Comparison of ENCODE assay signal across 8 cellular contexts in genomic region chr1:18907021-18907913, GRCh38. TPM values are rescaled to one million over a fixed set of nuclear protein-coding genes. Genes with fewer than 3 reads are reported as not detected.
A peak's percentile ranks its signal among the peaks of the same experiment; 100 is the strongest.
DNase-seq lines count a peak whose midpoint lies in the region; ATAC-seq, FAIRE-seq and TF ChIP-seq lines count a peak whose summit lies in the region.

No MANE protein-coding gene starts in this region.

- no peaks in the 10 kb centered on the region for H3K27me3 Mint-ChIP-seq in CD14-positive monocyte (ENCODE audit: low read depth in 3 of 3)
- peaks cover 1% of the 10 kb centered on the region for H3K27me3 Mint-ChIP-seq in HFFc6 (ENCODE audit: insufficient read depth)
- H3K27me3 Mint-ChIP-seq in activated T-helper 2 cell treated with anti-CD3 and anti-CD28 coated beads, Interferon-gamma antibody, Interleukin-2, Interleukin-4, amounts not matched to agents 10 μg/mL and 5 μg/mL and 100 μg/mL, durations not matched to agents 14 hours and 24 hours and 36 hours (ENCODE audit: low read depth) = no peaks in the 10 kb centered on the region
- H3K27me3 Mint-ChIP-seq in type B pancreatic cell = no peaks in the 10 kb centered on the region

- intact Hi-C loops in CD14-positive monocyte (cut with micrococcal nuclease) = loop anchor here (2.0 to 10.0 kb wide), 4 partner anchors 44 to 298 kb away; partner anchors contain the start of gene IFFO2 (in 1 of the 2)
- intact Hi-C loops in activated T-helper 2 cell treated with anti-CD3 and anti-CD28 coated beads, Interferon-gamma antibody, Interleukin-2, Interleukin-4, amounts not matched to agents 10 μg/mL and 5 μg/mL and 100 μg/mL, durations not matched to agents 14 hours and 24 hours and 36 hours (cut with micrococcal nuclease) = loop anchor here (2.0 to 5.0 kb wide), 4 partner anchors 45 to 334 kb away; no protein-coding TSS in a partner anchor

- TF ChIP-seq CTCF in CD14-positive monocyte (IDR thresholded peaks at IDR 0.05) = peak; percentile 99
- peak; percentile 95 for TF ChIP-seq CTCF in HFFc6 (IDR thresholded peaks at IDR 0.05)
- peak; percentile 69 for TF ChIP-seq CTCF in fibroblast of the aortic adventitia (IDR thresholded peaks at IDR 0.05; ENCODE audit: insufficient read depth, low read length)
- peak; percentile 81 for TF ChIP-seq CTCF in neutrophil (IDR thresholded peaks at IDR 0.05)
- peak; percentile 99 for TF ChIP-seq CTCF in type B pancreatic cell (conservative IDR thresholded peaks at IDR 0.05)

- no peak for ATAC-seq in HG03095 (IDR thresholded peaks at IDR 0.05; ENCODE audit: unreplicated experiment)

- H3K27ac Mint-ChIP-seq in CD14-positive monocyte (peak overlapping the region; percentile 77 to 96 (median 93)), HFFc6 (no peak overlapping the region), type B pancreatic cell (peak overlapping the region; percentile 64)
- peak overlapping the region; percentile 40 for H3K27ac Mint-ChIP-seq in activated T-helper 2 cell treated with anti-CD3 and anti-CD28 coated beads, Interferon-gamma antibody, Interleukin-2, Interleukin-4, amounts not matched to agents 10 μg/mL and 5 μg/mL and 100 μg/mL, durations not matched to agents 14 hours and 24 hours and 36 hours

- peaks cover 35 to 37% of the 10 kb centered on the region in 2 experiments for H3K4me1 ChIP-seq in neutrophil (ENCODE audit: control insufficient read depth in 1 of 2, insufficient read depth in 1 of 2, low read depth in 1 of 2, low read length in 1 of 2)

- H3K36me3 Mint-ChIP-seq in CD14-positive monocyte (peaks cover 27 to 32% of the 10 kb centered on the region in 2 donors), HFFc6 (ENCODE audit: low read depth) (peaks cover 9% of the 10 kb centered on the region; the same call in 1 of the 2 replicates), type B pancreatic cell (no peaks in the 10 kb centered on the region)
- peaks cover 50% of the 10 kb centered on the region for H3K36me3 Mint-ChIP-seq in activated T-helper 2 cell treated with anti-CD3 and anti-CD28 coated beads, Interferon-gamma antibody, Interleukin-2, Interleukin-4, amounts not matched to agents 10 μg/mL and 5 μg/mL and 100 μg/mL, durations not matched to agents 14 hours and 24 hours and 36 hours (ENCODE audit: low read depth)

- peaks cover 40% of the 10 kb centered on the region for H3K4me1 Mint-ChIP-seq in CD14-positive monocyte
- peaks cover 14% of the 10 kb centered on the region for H3K4me1 Mint-ChIP-seq in HFFc6 (ENCODE audit: low read depth)
- H3K4me1 Mint-ChIP-seq in activated T-helper 2 cell treated with anti-CD3 and anti-CD28 coated beads, Interferon-gamma antibody, Interleukin-2, Interleukin-4, amounts not matched to agents 10 μg/mL and 5 μg/mL and 100 μg/mL, durations not matched to agents 14 hours and 24 hours and 36 hours (ENCODE audit: low read depth) = peaks cover 15% of the 10 kb centered on the region
- peaks cover 5% of the 10 kb centered on the region for H3K4me1 Mint-ChIP-seq in type B pancreatic cell (ENCODE audit: unreplicated experiment)

- no peaks in the 10 kb centered on the region for H3K36me3 ChIP-seq in neutrophil

- H3K9me3 Mint-ChIP-seq in CD14-positive monocyte = no peaks in the 10 kb centered on the region
- no peaks in the 10 kb centered on the region for H3K9me3 Mint-ChIP-seq in HFFc6
- H3K9me3 Mint-ChIP-seq in activated T-helper 2 cell treated with anti-CD3 and anti-CD28 coated beads, Interferon-gamma antibody, Interleukin-2, Interleukin-4, amounts not matched to agents 10 μg/mL and 5 μg/mL and 100 μg/mL, durations not matched to agents 14 hours and 24 hours and 36 hours = no peaks in the 10 kb centered on the region
- H3K9me3 Mint-ChIP-seq in type B pancreatic cell = no peaks in the 10 kb centered on the region

- no peaks in the 10 kb centered on the region for H3K27me3 ChIP-seq in neutrophil

- FAIRE-seq in RCC 7860 (lab: Jason Lieb, UNC) = no peak

- H3K27ac ChIP-seq in neutrophil = peak overlapping the region; percentile 80

- H3K4me3 Mint-ChIP-seq in CD14-positive monocyte (peak overlapping the region; percentile 76 to 89), HFFc6 (no peak overlapping the region), type B pancreatic cell (no peak overlapping the region)
- no peak overlapping the region for H3K4me3 Mint-ChIP-seq in activated T-helper 2 cell treated with anti-CD3 and anti-CD28 coated beads, Interferon-gamma antibody, Interleukin-2, Interleukin-4, amounts not matched to agents 10 μg/mL and 5 μg/mL and 100 μg/mL, durations not matched to agents 14 hours and 24 hours and 36 hours (ENCODE audit: low read depth)

- no peaks in the 10 kb centered on the region for H3K9me3 ChIP-seq in neutrophil

- H3K4me3 ChIP-seq in fibroblast of the aortic adventitia (ENCODE audit: low read depth, low read length) (no peak overlapping the region), neutrophil (ENCODE audit: low read depth in 1 of 2, low read length in 1 of 2) (peak overlapping the region; percentile 48 to 55)

- DNase-seq in CD14-positive monocyte (ENCODE audit: low spot score) = peak; percentile 73
- DNase-seq in HFFc6 = peak; percentile 63
- DNase-seq in RCC 7860 (ENCODE audit: low spot score) = peak; percentile 28
- peak; percentile 44 for DNase-seq in activated T-helper 2 cell treated with anti-CD3 and anti-CD28 coated beads, Interferon-gamma antibody, Interleukin-2, Interleukin-4, amounts not matched to agents 10 μg/mL and 5 μg/mL and 100 μg/mL, durations not matched to agents 14 hours and 24 hours and 36 hours (ENCODE audit: low spot score)
- peak; percentile 79 for DNase-seq in fibroblast of the aortic adventitia (ENCODE audit: low read depth)
- DNase-seq in type B pancreatic cell (ENCODE audit: extremely low spot score, unreplicated experiment) = no peak

RNA-seq across cellular contexts. Expression of gene ALDH4A1, which starts 4.9 kb away (rescaled TPM):
- polyA plus RNA-seq in CD14-positive monocyte = 1 to 10 TPM; 4.8 to 7.8 TPM
- 10 to 100 TPM; 18.3 to 24.1 (median 20.2) TPM for total RNA-seq in HFFc6 (2021; fragmentation: NEBNext Ultra II Directional; extraction: Animal tissue kit (Norgen Biotek cat#: 25700))
- total RNA-seq in activated T-helper 2 cell treated with anti-CD3 and anti-CD28 coated beads, Interferon-gamma antibody, Interleukin-2, Interleukin-4, amounts not matched to agents 10 μg/mL and 5 μg/mL and 100 μg/mL, durations not matched to agents 14 hours and 24 hours and 36 hours = 4.4 and 5.0 TPM in 2 replicates
- total RNA-seq in fibroblast of the aortic adventitia (ENCODE audit: low replicate concordance) (7.8 and 9.5 TPM in 2 replicates), type B pancreatic cell (ENCODE audit: low replicate concordance) (25.6 and 26.7 TPM in 2 replicates)

RNA-seq across cellular contexts. Expression of gene TAS1R2, which starts 47.8 kb away (rescaled TPM):
- not detected for polyA plus RNA-seq in CD14-positive monocyte
- not detected for total RNA-seq in HFFc6 (2021; fragmentation: NEBNext Ultra II Directional; extraction: Animal tissue kit (Norgen Biotek cat#: 25700))
- total RNA-seq in activated T-helper 2 cell treated with anti-CD3 and anti-CD28 coated beads, Interferon-gamma antibody, Interleukin-2, Interleukin-4, amounts not matched to agents 10 μg/mL and 5 μg/mL and 100 μg/mL, durations not matched to agents 14 hours and 24 hours and 36 hours = not detected in 2 replicates
- total RNA-seq in fibroblast of the aortic adventitia (ENCODE audit: low replicate concordance) = not detected in 2 replicates
- not detected in 2 replicates for total RNA-seq in type B pancreatic cell (ENCODE audit: low replicate concordance)

RNA-seq across cellular contexts. Expression of gene IFFO2, which starts 49.2 kb away (rescaled TPM):
- polyA plus RNA-seq in CD14-positive monocyte = under 1 TPM; 0.78 to 0.94 TPM
- total RNA-seq in HFFc6 (2021; fragmentation: NEBNext Ultra II Directional; extraction: Animal tissue kit (Norgen Biotek cat#: 25700)) = 10 to 100 TPM; 19.9 to 28.9 (median 21.0) TPM
- total RNA-seq in activated T-helper 2 cell treated with anti-CD3 and anti-CD28 coated beads, Interferon-gamma antibody, Interleukin-2, Interleukin-4, amounts not matched to agents 10 μg/mL and 5 μg/mL and 100 μg/mL, durations not matched to agents 14 hours and 24 hours and 36 hours = 48.5 and 49.4 TPM in 2 replicates
- total RNA-seq in fibroblast of the aortic adventitia (ENCODE audit: low replicate concordance) = 3.3 and 23.4 TPM in 2 replicates
- 11.3 and 14.7 TPM in 2 replicates for total RNA-seq in type B pancreatic cell (ENCODE audit: low replicate concordance)

Comparison
In these comparisons a context has a peak if more than half of its experiments do, and no peak if none do; other contexts are left out.
1. H3K4me3 Mint-ChIP-seq: peak in CD14-positive monocyte (2 of 2); none in HFFc6 (single experiment), activated T-helper 2 cell treated with anti-CD3 and anti-CD28 coated beads, Interferon-gamma antibody, Interleukin-2, Interleukin-4, amounts not matched to agents 10 μg/mL and 5 μg/mL and 100 μg/mL, durations not matched to agents 14 hours and 24 hours and 36 hours (single experiment) and type B pancreatic cell (single experiment).
2. Peak in every context shown above with its lines, with median percentiles within 50 percentile points of each other: CTCF ChIP-seq.